Comparison of ENCODE assay signal across 9 cellular contexts in genomic region chr22:22450343-22450839, GRCh38. TPM values are rescaled to one million over a fixed set of nuclear protein-coding genes. Genes with fewer than 3 reads are reported as not detected.
DNase-seq lines count a peak whose midpoint lies in the region; ATAC-seq and TF ChIP-seq lines count a peak whose summit lies in the region.
"Had no signal": no experiment of that assay in that cellular context is flagged by ENCODE, and none has a peak within 500 bp of the region (broad histone marks: within the 10 kb centered on the region; RNA-seq: fewer than 3 reads in every experiment).

No MANE protein-coding gene starts in this region.

- CTCF ChIA-PET in activated CD4-positive, alpha-beta memory T cell treated with anti-CD3 and anti-CD28 coated beads, Interleukin-2, amount 10 ng/mL, durations not matched to agents 7 days and 5 days (lab: Charles Lee), result interaction anchor here (0.9 kb wide), 1 partner anchor 107 kb away, joined by 3 read pairs; no protein-coding TSS in a partner anchor

- H3K9me3 Mint-ChIP-seq in activated CD4-positive, alpha-beta memory T cell treated with anti-CD3 and anti-CD28 coated beads, Interleukin-2, amount 10 ng/mL, durations not matched to agents 7 days and 5 days, result peaks cover 8% of the 10 kb centered on the region

- no peaks in the 10 kb centered on the region for H3K36me3 Mint-ChIP-seq in activated CD4-positive, alpha-beta memory T cell treated with anti-CD3 and anti-CD28 coated beads, Interleukin-2, amount 10 ng/mL, durations not matched to agents 7 days and 5 days (ENCODE audit: low read depth)

- no peaks in the 10 kb centered on the region for H3K4me1 Mint-ChIP-seq in activated CD4-positive, alpha-beta memory T cell treated with anti-CD3 and anti-CD28 coated beads, Interleukin-2, amount 10 ng/mL, durations not matched to agents 7 days and 5 days

- ATAC-seq in GM18499 (IDR thresholded peaks at IDR 0.05; ENCODE audit: insufficient read depth, unreplicated experiment) (peak; percentile 81), GM21619 (IDR thresholded peaks at IDR 0.05; ENCODE audit: unreplicated experiment) (peak; percentile 87)

- POLR2A ChIA-PET in activated CD4-positive, alpha-beta memory T cell treated with anti-CD3 and anti-CD28 coated beads, Interleukin-2, amount 10 ng/mL, durations not matched to agents 7 days and 5 days (lab: Charles Lee), result no interaction called here

- H3K27ac Mint-ChIP-seq in activated CD4-positive, alpha-beta memory T cell treated with anti-CD3 and anti-CD28 coated beads, Interleukin-2, amount 10 ng/mL, durations not matched to agents 7 days and 5 days, result no peak overlapping the region

- H3K4me3 ChIP-seq in MG63, result no peak overlapping the region
- H3K4me3 ChIP-seq: HAP-1 had no signal

- peaks cover 57% of the 10 kb centered on the region for H3K27me3 Mint-ChIP-seq in activated CD4-positive, alpha-beta memory T cell treated with anti-CD3 and anti-CD28 coated beads, Interleukin-2, amount 10 ng/mL, durations not matched to agents 7 days and 5 days

- H3K36me3 ChIP-seq in MG63, result no peaks in the 10 kb centered on the region
- H3K36me3 ChIP-seq: HAP-1 had no signal

- peak; percentile 10 for DNase-seq in MG63
- DNase-seq in medulla oblongata (ENCODE audit: extremely low spot score), result peak; percentile 80
- no peak for DNase-seq in activated CD4-positive, alpha-beta memory T cell treated with anti-CD3 and anti-CD28 coated beads, Interleukin-2, amount 10 ng/mL, durations not matched to agents 7 days and 5 days
- no peak for DNase-seq in activated naive CD4-positive, alpha-beta T cell treated with Interleukin-2 at 50 U/mL for 16 hours
- no peak for DNase-seq in erythroblast (lab: John Stamatoyannopoulos, UW)
- DNase-seq in activated CD4-positive, alpha-beta T cell treated with anti-CD3 and anti-CD28 coated beads, Interleukin-2, amount 50 U/mL, for 1 hour, result no peak

- no peak overlapping the region for H3K4me3 Mint-ChIP-seq in activated CD4-positive, alpha-beta memory T cell treated with anti-CD3 and anti-CD28 coated beads, Interleukin-2, amount 10 ng/mL, durations not matched to agents 7 days and 5 days

- TF ChIP-seq POLR2A in erythroblast (IDR thresholded peaks at IDR 0.05; ENCODE audit: low read length), result no peak

- H3K9me3 ChIP-seq in MG63, result peaks cover 3% of the 10 kb centered on the region; the same call in 1 of the 2 replicates
- H3K9me3 ChIP-seq: HAP-1 had no signal

- peaks cover 12% of the 10 kb centered on the region for H3K27me3 ChIP-seq in MG63

RNA-seq across cellular contexts. Expression of gene ZNF280B, which starts 58.2 kb away (rescaled TPM):
- total RNA-seq in MG63 (2014; rRNA removed; shearing (Covaris generic); ENCODE audit: low replicate concordance), result 0.79 and 1.1 TPM in 2 replicates
- 1 to 10 TPM; 2.0 TPM for total RNA-seq in activated CD4-positive, alpha-beta memory T cell treated with anti-CD3 and anti-CD28 coated beads, Interleukin-2, amount 10 ng/mL, durations not matched to agents 7 days and 5 days

Comparison
In these comparisons a context has a peak if more than half of its experiments do, and no peak if none do; other contexts are left out.
1. DNase-seq: peak in MG63 (single experiment) and medulla oblongata (single experiment); none in activated CD4-positive, alpha-beta memory T cell treated with anti-CD3 and anti-CD28 coated beads, Interleukin-2, amount 10 ng/mL, durations not matched to agents 7 days and 5 days (single experiment), activated naive CD4-positive, alpha-beta T cell treated with Interleukin-2 at 50 U/mL for 16 hours (single experiment), erythroblast (0 of 2) and activated CD4-positive, alpha-beta T cell treated with anti-CD3 and anti-CD28 coated beads, Interleukin-2, amount 50 U/mL, for 1 hour (single experiment).